In genomic region chr2:216934151-216934550, GRCh38 we compare ENCODE assay signal across 21 cellular contexts.
DNase-seq lines count a peak whose midpoint lies in the region; TF ChIP-seq lines count a peak whose summit lies in the region.
"Had no signal": no experiment of that assay in that cellular context is flagged by ENCODE, and none has a peak within 500 bp of the region (broad histone marks: within the 10 kb centered on the region; RNA-seq: fewer than 3 reads in every experiment).

No MANE protein-coding gene starts in this region.

- H3K9me3 ChIP-seq in left ventricle myocardium inferior (replicated peaks) = no peaks in the 10 kb centered on the region
- H3K9me3 ChIP-seq: SJSA1 had no signal

- TF ChIP-seq CTCF in left ventricle myocardium inferior (IDR thresholded peaks at IDR 0.05; ENCODE audit: borderline replicate concordance) (no peak), glutamatergic neuron (IDR thresholded peaks at IDR 0.05; ENCODE audit: partially characterized antibody, unreplicated experiment) (no peak), neural crest cell (conservative IDR thresholded peaks at IDR 0.05) (no peak)

- DNase-seq in left ventricle myocardium inferior = peak; percentile 35
- DNase-seq in cardiac septum (ENCODE audit: low spot score) = no peak
- DNase-seq in glutamatergic neuron = peak; percentile 35
- DNase-seq in neural crest cell (ENCODE audit: low read depth, low spot score) = no peak
- no peak for DNase-seq in epidermal melanocyte (ENCODE audit: insufficient read length, low spot score)
- DNase-seq in GM19238 (ENCODE audit: insufficient read length, low spot score) = no peak
- DNase-seq in NCI-H2029 treated with DMSO at 0.1 percent for 48 hours (lab: John Stamatoyannopoulos, UW) = no peak
- no peak for DNase-seq in HUDEP-2 (lab: John Stamatoyannopoulos, UW; ENCODE audit: unreplicated experiment in 76 of 76)
- DNase-seq: COR-L47, GM23248, HFFc6, Karpas-422, NCI-H1105 treated with DMSO at 0.1 percent for 48 hours, NCI-H187, NCI-H2171, NCI-H446 treated with DMSO at 0.1 percent for 48 hours, NCI-H774, RPMI8226 had no signal

- H3K27me3 Mint-ChIP-seq in glutamatergic neuron (ENCODE audit: unreplicated experiment) (peaks cover 4% of the 10 kb centered on the region), neural crest cell (ENCODE audit: low read depth) (no peaks in the 10 kb centered on the region)

- no peaks in the 10 kb centered on the region for H3K36me3 Mint-ChIP-seq in glutamatergic neuron (ENCODE audit: unreplicated experiment)
- peaks cover 2% of the 10 kb centered on the region for H3K36me3 Mint-ChIP-seq in neural crest cell (ENCODE audit: low read depth)
- H3K36me3 Mint-ChIP-seq: CD14-positive monocyte had no signal

- peaks cover 50% of the 10 kb centered on the region for H3K4me1 ChIP-seq in left ventricle myocardium inferior
- H3K4me1 ChIP-seq: SJSA1 had no signal

- H3K27me3 ChIP-seq in left ventricle myocardium inferior (ENCODE audit: low read depth) = no peaks in the 10 kb centered on the region
- H3K27me3 ChIP-seq: SJSA1 had no signal

- H3K36me3 ChIP-seq in left ventricle myocardium inferior = no peaks in the 10 kb centered on the region
- H3K36me3 ChIP-seq: SJSA1 had no signal

- H3K27ac ChIP-seq in left ventricle myocardium inferior (replicated peaks) = peak overlapping the region; percentile 33
- H3K27ac ChIP-seq: GM23248, SJSA1 had no signal

- H3K9me3 Mint-ChIP-seq in glutamatergic neuron (ENCODE audit: unreplicated experiment) = peaks cover 4% of the 10 kb centered on the region
- peaks cover 10% of the 10 kb centered on the region for H3K9me3 Mint-ChIP-seq in neural crest cell
- H3K9me3 Mint-ChIP-seq: HFFc6 had no signal

- H3K4me3 Mint-ChIP-seq in glutamatergic neuron (ENCODE audit: unreplicated experiment) (no peak overlapping the region), neural crest cell (no peak overlapping the region)
- H3K4me3 Mint-ChIP-seq: CD14-positive monocyte, HFFc6 had no signal

- intact Hi-C loops in left ventricle myocardium inferior (cut with micrococcal nuclease) (no loop called here), cardiac septum (cut with DNase I) (no loop called here)

- H3K27ac Mint-ChIP-seq in glutamatergic neuron (ENCODE audit: unreplicated experiment) = peak overlapping the region; percentile 45
- H3K27ac Mint-ChIP-seq in neural crest cell (ENCODE audit: unreplicated experiment) = peak overlapping the region; percentile 67
- H3K27ac Mint-ChIP-seq: CD14-positive monocyte, HFFc6 had no signal

- peaks cover 20% of the 10 kb centered on the region for H3K4me1 Mint-ChIP-seq in glutamatergic neuron (ENCODE audit: low read depth, unreplicated experiment)
- peaks cover 10% of the 10 kb centered on the region for H3K4me1 Mint-ChIP-seq in neural crest cell
- H3K4me1 Mint-ChIP-seq: CD14-positive monocyte had no signal

- no peak overlapping the region for H3K4me3 ChIP-seq in left ventricle myocardium inferior
- H3K4me3 ChIP-seq: GM12878, GM23248, SJSA1 had no signal

Comparison
In these comparisons a context has a peak if more than half of its experiments do, and no peak if none do; other contexts are left out.
1. DNase-seq: peak in left ventricle myocardium inferior (single experiment) and glutamatergic neuron (single experiment); none in cardiac septum (single experiment), neural crest cell (single experiment), epidermal melanocyte (single experiment), GM19238 (single experiment), NCI-H2029 treated with DMSO at 0.1 percent for 48 hours (single experiment) and HUDEP-2 (0 of 76).